Comparison of ENCODE assay signal across 2 cellular contexts in the genomic region with DNA sequence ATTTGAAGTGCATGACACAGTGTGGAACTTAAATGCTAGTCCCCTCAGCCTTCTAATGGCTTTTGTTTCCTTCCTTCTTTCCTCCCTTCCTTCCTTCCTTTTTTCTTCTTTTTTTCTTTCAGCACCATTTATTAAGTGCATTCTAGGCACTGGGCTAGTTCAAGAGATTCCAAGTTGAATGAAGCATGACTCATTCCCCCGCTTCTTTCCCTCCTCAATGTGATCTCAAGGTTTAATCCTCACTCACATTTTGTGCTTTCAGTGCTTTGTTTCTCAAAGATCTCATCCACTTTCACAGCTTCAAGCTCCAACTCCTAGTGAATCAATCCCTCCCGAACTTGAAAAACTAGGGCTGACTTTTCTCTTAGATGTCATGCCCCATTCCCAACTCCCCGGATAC.
TF ChIP-seq lines count a peak whose summit lies in the region.

No MANE protein-coding gene starts in this region.

TF ChIP-seq in A549, 52 proteins besides CTCF, POLR2A, EP300 and RAD21:
- TF ChIP-seq, protein P1, sequence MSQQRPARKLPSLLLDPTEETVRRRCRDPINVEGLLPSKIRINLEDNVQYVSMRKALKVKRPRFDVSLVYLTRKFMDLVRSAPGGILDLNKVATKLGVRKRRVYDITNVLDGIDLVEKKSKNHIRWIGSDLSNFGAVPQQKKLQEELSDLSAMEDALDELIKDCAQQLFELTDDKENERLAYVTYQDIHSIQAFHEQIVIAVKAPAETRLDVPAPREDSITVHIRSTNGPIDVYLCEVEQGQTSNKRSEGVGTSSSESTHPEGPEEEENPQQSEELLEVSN (IDR thresholded peaks at IDR 0.05; ENCODE audit: borderline replicate concordance, low read depth): no peak
- no peak for TF ChIP-seq FOSL2 (IDR thresholded peaks at IDR 0.05)
- peak; percentile 56 for TF ChIP-seq FOSL2 (CRISPR knock-in tag; IDR thresholded peaks at IDR 0.05)
- no peak for TF ChIP-seq HEYL (CRISPR knock-in tag; IDR thresholded peaks at IDR 0.05)
- no peak for TF ChIP-seq RFX5 (IDR thresholded peaks at IDR 0.05)

TF ChIP-seq in H1, 55 proteins besides CTCF, POLR2A, EP300 and RAD21:
- TF ChIP-seq RXRA (IDR thresholded peaks at IDR 0.05; ENCODE audit: insufficient read depth, low read depth, low read length) (no peak), JUND (IDR thresholded peaks at IDR 0.05; ENCODE audit: low read length) (no peak), POU5F1 (IDR thresholded peaks at IDR 0.05; ENCODE audit: low read depth, low read length) (no peak), CBX8 (IDR thresholded peaks at IDR 0.05; ENCODE audit: borderline replicate concordance, low read depth, low read length) (no peak), SRF (IDR thresholded peaks at IDR 0.05; ENCODE audit: low read depth, low read length) (no peak), NRF1 (IDR thresholded peaks at IDR 0.05; ENCODE audit: low read depth, low read length) (no peak), CBX5 (IDR thresholded peaks at IDR 0.05; ENCODE audit: low read depth, low read length) (no peak), SP2 (IDR thresholded peaks at IDR 0.05; ENCODE audit: low read length) (no peak), TBP (IDR thresholded peaks at IDR 0.05; ENCODE audit: low read depth, low read length) (no peak), RBBP5 (IDR thresholded peaks at IDR 0.05; ENCODE audit: borderline replicate concordance, low read depth, low read length) (no peak), CREB1 (IDR thresholded peaks at IDR 0.05) (no peak)
